Comparison of ENCODE assay signal across 21 cellular contexts in genomic region chr3:123623346-123623880, GRCh38. TPM values are rescaled to one million over a fixed set of nuclear protein-coding genes. Genes with fewer than 3 reads are reported as not detected.
DNase-seq lines count a peak whose midpoint lies in the region; ATAC-seq and TF ChIP-seq lines count a peak whose summit lies in the region.
"Had no signal": no experiment of that assay in that cellular context is flagged by ENCODE, and none has a peak within 500 bp of the region (broad histone marks: within the 10 kb centered on the region; RNA-seq: fewer than 3 reads in every experiment).

No MANE protein-coding gene starts in this region.

- H3F3A ChIP-seq in PC-9 (ENCODE audit: insufficient read depth, low read depth), result peaks cover 24% of the 10 kb centered on the region; the same call in 1 of the 2 replicates

- H3K4me3 ChIP-seq in PC-9 (no peak overlapping the region), coronary artery (no peak overlapping the region), muscle layer of colon (ENCODE audit: low read depth in 1 of 2, low read length in 2 of 2) (no peak overlapping the region)
- H3K4me3 ChIP-seq: Peyer's patch, right lobe of liver, SJSA1 had no signal

- H3K36me3 ChIP-seq in PC-9 (ENCODE audit: low read depth) (no peaks in the 10 kb centered on the region), muscle layer of colon (ENCODE audit: insufficient read depth, low read length) (peaks cover 61% of the 10 kb centered on the region)
- H3K36me3 ChIP-seq: SJSA1 had no signal

- H3K27ac Mint-ChIP-seq in activated CD4-positive, alpha-beta T cell treated with anti-CD3 and anti-CD28 coated beads for 36 hours, result no peak overlapping the region
- H3K27ac Mint-ChIP-seq in WTC11, result no peak overlapping the region
- H3K27ac Mint-ChIP-seq: activated CD4-positive, alpha-beta T cell treated with anti-CD3 and anti-CD28 coated beads, Interleukin-2, amount 10 ng/mL, durations not matched to agents 24 days and 14 days; activated naive CD4-positive, alpha-beta T cell treated with anti-CD3 and anti-CD28 coated beads, Interleukin-2, amount 10 ng/mL, durations not matched to agents 7 days and 5 days; CD8-positive, alpha-beta T cell had no signal

- no peak overlapping the region for H2AFZ ChIP-seq in PC-9

- no peaks in the 10 kb centered on the region for H4K20me1 ChIP-seq in PC-9 (ENCODE audit: insufficient read depth)

- H3K9me3 ChIP-seq in PC-9 (ENCODE audit: insufficient read depth, low read depth) (0 out of 2 replicates have a peak, but pooled peaks cover 9% of the 10 kb centered on the region), muscle layer of colon (ENCODE audit: low read length) (no peaks in the 10 kb centered on the region)
- H3K9me3 ChIP-seq: Peyer's patch, right lobe of liver, SJSA1 had no signal

- H3K36me3 Mint-ChIP-seq in activated CD4-positive, alpha-beta T cell treated with anti-CD3 and anti-CD28 coated beads for 36 hours (ENCODE audit: low read depth), result no peaks in the 10 kb centered on the region
- no peaks in the 10 kb centered on the region; the same call in 1 of the 2 replicates for H3K36me3 Mint-ChIP-seq in WTC11
- H3K36me3 Mint-ChIP-seq in activated T-cell treated with anti-CD3 and anti-CD28 coated beads, Interleukin-2, amount 50 U/mL, for 4 hours (ENCODE audit: insufficient read depth), result no peaks in the 10 kb centered on the region
- H3K36me3 Mint-ChIP-seq: activated naive CD4-positive, alpha-beta T cell treated with anti-CD3 and anti-CD28 coated beads, Interleukin-2, amount 10 ng/mL, durations not matched to agents 7 days and 5 days; CD8-positive, alpha-beta T cell had no signal

- H3K4me1 Mint-ChIP-seq in activated CD4-positive, alpha-beta T cell treated with anti-CD3 and anti-CD28 coated beads for 36 hours, result no peaks in the 10 kb centered on the region
- peaks cover 22% of the 10 kb centered on the region for H3K4me1 Mint-ChIP-seq in WTC11
- no peaks in the 10 kb centered on the region for H3K4me1 Mint-ChIP-seq in activated T-cell treated with anti-CD3 and anti-CD28 coated beads, Interleukin-2, amount 50 U/mL, for 4 hours (ENCODE audit: low read depth)
- H3K4me1 Mint-ChIP-seq: activated CD4-positive, alpha-beta T cell treated with anti-CD3 and anti-CD28 coated beads, Interleukin-2, amount 10 ng/mL, durations not matched to agents 24 days and 14 days; activated naive CD4-positive, alpha-beta T cell treated with anti-CD3 and anti-CD28 coated beads, Interleukin-2, amount 10 ng/mL, durations not matched to agents 7 days and 5 days; central memory CD8-positive, alpha-beta T cell had no signal

- DNase-seq in EH (ENCODE audit: low read depth), result peak; percentile 45
- DNase-seq in PC-9, result peak in 1 of 2 experiments; percentile 61
- peak; percentile 60 for DNase-seq in coronary artery (ENCODE audit: low spot score)
- DNase-seq in activated CD4-positive, alpha-beta T cell treated with anti-CD3 and anti-CD28 coated beads for 36 hours, result no peak
- DNase-seq in WTC11 (ENCODE audit: low spot score), result no peak
- DNase-seq in activated T-cell treated with anti-CD3 and anti-CD28 coated beads, Interleukin-2, amount 50 U/mL, for 4 hours, result no peak
- DNase-seq in iPS-NIHi7 (ENCODE audit: extremely low spot score), result no peak
- DNase-seq: activated CD4-positive, alpha-beta T cell treated with anti-CD3 and anti-CD28 coated beads, Interleukin-2, amount 10 ng/mL, durations not matched to agents 24 days and 14 days; activated naive CD4-positive, alpha-beta T cell treated with anti-CD3 and anti-CD28 coated beads, Interleukin-2, amount 10 ng/mL, durations not matched to agents 7 days and 5 days; AML-193; amygdala; CD8-positive, alpha-beta T cell; hippocampal formation; left ventricle myocardium superior; Peyer's patch; right lobe of liver had no signal

- H3K27ac ChIP-seq in PC-9 (peak overlapping the region; percentile 45), coronary artery (peak overlapping the region in 1 of 2 donors; percentile 45), muscle layer of colon (ENCODE audit: low read depth, low read length) (peak overlapping the region; percentile 27)
- H3K27ac ChIP-seq: epithelial cell of prostate, KMS-11, right lobe of liver, SJSA1 had no signal

- H3K9ac ChIP-seq in muscle layer of colon (ENCODE audit: low read length), result no peak overlapping the region
- H3K9ac ChIP-seq: KMS-11 had no signal

- no peaks in the 10 kb centered on the region for H3K27me3 Mint-ChIP-seq in activated CD4-positive, alpha-beta T cell treated with anti-CD3 and anti-CD28 coated beads for 36 hours
- no peaks in the 10 kb centered on the region for H3K27me3 Mint-ChIP-seq in WTC11 (ENCODE audit: low read depth)
- H3K27me3 Mint-ChIP-seq in activated T-cell treated with anti-CD3 and anti-CD28 coated beads, Interleukin-2, amount 50 U/mL, for 4 hours (ENCODE audit: low read depth), result peaks cover 1% of the 10 kb centered on the region
- H3K27me3 Mint-ChIP-seq: activated CD4-positive, alpha-beta T cell treated with anti-CD3 and anti-CD28 coated beads, Interleukin-2, amount 10 ng/mL, durations not matched to agents 24 days and 14 days had no signal

- no peak for ATAC-seq in activated CD4-positive, alpha-beta T cell treated with anti-CD3 and anti-CD28 coated beads for 36 hours
- ATAC-seq in WTC11, result no peak
- ATAC-seq in activated T-cell treated with anti-CD3 and anti-CD28 coated beads, Interleukin-2, amount 50 U/mL, for 4 hours, result no peak
- ATAC-seq: CD8-positive, alpha-beta T cell; left ventricle myocardium superior; right lobe of liver had no signal

- BruUV-seq in PC-9 (replicated peaks; lab: Mats Ljungman, UMichigan), result no TSS peak

- POLR2A ChIA-PET in PC-9 (lab: Charles Lee; ENCODE audit: unreplicated experiment), result interaction anchor here (0.7 to 1.5 kb wide), 2 partner anchors 37 to 172 kb away, joined by 4 to 9 read pairs; no protein-coding TSS in a partner anchor
- POLR2A ChIA-PET in activated CD4-positive, alpha-beta T cell treated with anti-CD3 and anti-CD28 coated beads for 36 hours (lab: Charles Lee), result no interaction called here
- POLR2A ChIA-PET in WTC11 (lab: Charles Lee), result no interaction called here

- peak overlapping the region; percentile 50 for H3K4me2 ChIP-seq in PC-9
- H3K4me2 ChIP-seq: KMS-11 had no signal

- no peaks in the 10 kb centered on the region for H3K79me2 ChIP-seq in PC-9 (ENCODE audit: low read depth)

- H3K4me1 ChIP-seq in PC-9 (replicated peaks; ENCODE audit: insufficient read depth) (peaks cover 49% of the 10 kb centered on the region), muscle layer of colon (ENCODE audit: insufficient read depth, low read length) (peaks cover 44% of the 10 kb centered on the region)
- H3K4me1 ChIP-seq: Peyer's patch had no signal

- CTCF ChIA-PET in PC-9 (lab: Charles Lee), result no interaction called here
- CTCF ChIA-PET in activated CD4-positive, alpha-beta T cell treated with anti-CD3 and anti-CD28 coated beads for 36 hours (lab: Charles Lee), result interaction anchor here (1.0 kb wide), 1 partner anchor 29 kb away, joined by 3 read pairs; no protein-coding TSS in a partner anchor
- CTCF ChIA-PET in WTC11 (lab: Charles Lee), result interaction anchor here (1.0 to 2.8 kb wide), 3 partner anchors 18 to 101 kb away, joined by 3 to 14 read pairs (median 5); no protein-coding TSS in a partner anchor

- TF ChIP-seq CTCF in PC-9 (conservative IDR thresholded peaks at IDR 0.05), result no peak
- TF ChIP-seq CTCF in coronary artery (IDR thresholded peaks at IDR 0.05), result no peak
- no peak for TF ChIP-seq CTCF in WTC11 (IDR thresholded peaks at IDR 0.05)

- no peaks in the 10 kb centered on the region for H3K9me3 Mint-ChIP-seq in activated CD4-positive, alpha-beta T cell treated with anti-CD3 and anti-CD28 coated beads for 36 hours (ENCODE audit: low read depth)
- peaks cover 2% of the 10 kb centered on the region; the same call in 1 of the 2 replicates for H3K9me3 Mint-ChIP-seq in WTC11
- H3K9me3 Mint-ChIP-seq in activated T-cell treated with anti-CD3 and anti-CD28 coated beads, Interleukin-2, amount 50 U/mL, for 4 hours, result no peaks in the 10 kb centered on the region
- H3K9me3 Mint-ChIP-seq: activated CD4-positive, alpha-beta T cell treated with anti-CD3 and anti-CD28 coated beads, Interleukin-2, amount 10 ng/mL, durations not matched to agents 24 days and 14 days; activated naive CD4-positive, alpha-beta T cell treated with anti-CD3 and anti-CD28 coated beads, Interleukin-2, amount 10 ng/mL, durations not matched to agents 7 days and 5 days; CD8-positive, alpha-beta T cell; central memory CD8-positive, alpha-beta T cell had no signal

- H3K9me2 ChIP-seq in PC-9 (ENCODE audit: insufficient read depth), result no peaks in the 10 kb centered on the region

- no peak overlapping the region for H3K4me3 Mint-ChIP-seq in activated CD4-positive, alpha-beta T cell treated with anti-CD3 and anti-CD28 coated beads for 36 hours
- H3K4me3 Mint-ChIP-seq in WTC11, result no peak overlapping the region
- no peak overlapping the region for H3K4me3 Mint-ChIP-seq in activated T-cell treated with anti-CD3 and anti-CD28 coated beads, Interleukin-2, amount 50 U/mL, for 4 hours
- H3K4me3 Mint-ChIP-seq: activated CD4-positive, alpha-beta T cell treated with anti-CD3 and anti-CD28 coated beads, Interleukin-2, amount 10 ng/mL, durations not matched to agents 24 days and 14 days; activated naive CD4-positive, alpha-beta T cell treated with anti-CD3 and anti-CD28 coated beads, Interleukin-2, amount 10 ng/mL, durations not matched to agents 7 days and 5 days; CD8-positive, alpha-beta T cell; central memory CD8-positive, alpha-beta T cell had no signal

- intact Hi-C loops in PC-9 (cut with micrococcal nuclease; ENCODE audit: unreplicated experiment), result loop anchor here (5.0 kb wide), 1 partner anchor 36 kb away; the partner anchor contains the start of gene HACD2
- intact Hi-C loops in activated CD4-positive, alpha-beta T cell treated with anti-CD3 and anti-CD28 coated beads for 36 hours (cut with DNase I, micrococcal nuclease), result no loop called here

- H3K27me3 ChIP-seq in PC-9 (ENCODE audit: insufficient read depth, low read depth) (no peaks in the 10 kb centered on the region), muscle layer of colon (ENCODE audit: control insufficient read depth in 1 of 2, insufficient read depth in 2 of 2, low read length in 2 of 2) (no peaks in the 10 kb centered on the region)
- H3K27me3 ChIP-seq: Peyer's patch, right lobe of liver, SJSA1 had no signal

TF ChIP-seq in WTC11, 78 proteins besides CTCF, POLR2A, EP300 and RAD21 (continues in another document):
- TF ChIP-seq, protein P1, sequence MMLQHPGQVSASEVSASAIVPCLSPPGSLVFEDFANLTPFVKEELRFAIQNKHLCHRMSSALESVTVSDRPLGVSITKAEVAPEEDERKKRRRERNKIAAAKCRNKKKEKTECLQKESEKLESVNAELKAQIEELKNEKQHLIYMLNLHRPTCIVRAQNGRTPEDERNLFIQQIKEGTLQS (CRISPR knock-in tag; conservative IDR thresholded peaks at IDR 0.05), result no peak
- no peak for TF ChIP-seq IRF2 (CRISPR knock-in tag; IDR thresholded peaks at IDR 0.05; ENCODE audit: borderline replicate concordance, low read depth)
- TF ChIP-seq TP53 (CRISPR knock-in tag; IDR thresholded peaks at IDR 0.05), result no peak

RNA-seq across cellular contexts. Expression of gene HACD2, which starts 38.6 kb away (rescaled TPM):
- total RNA-seq in PC-9 (2021) (38.4 and 53.3 TPM in 2 replicates), WTC11 (2021) (25.9 to 27.7 TPM (median 26.1 TPM) in 3 replicates)
- 10 to 100 TPM; 22.1 to 27.7 TPM for total RNA-seq in activated CD4-positive, alpha-beta T cell treated with anti-CD3 and anti-CD28 coated beads for 36 hours
- 10 to 100 TPM; 20.6 to 27.5 (median 26.8) TPM for total RNA-seq in activated T-cell treated with anti-CD3 and anti-CD28 coated beads, Interleukin-2, amount 50 U/mL, for 4 hours

Comparison
In these comparisons a context has a peak if more than half of its experiments do, and no peak if none do; other contexts are left out.
1. DNase-seq: peak in EH (single experiment) and coronary artery (single experiment); none in activated CD4-positive, alpha-beta T cell treated with anti-CD3 and anti-CD28 coated beads for 36 hours (single experiment), WTC11 (single experiment), activated T-cell treated with anti-CD3 and anti-CD28 coated beads, Interleukin-2, amount 50 U/mL, for 4 hours (single experiment) and iPS-NIHi7 (single experiment).